Comparison of ENCODE assay signal across 8 cellular contexts in the genomic region with DNA sequence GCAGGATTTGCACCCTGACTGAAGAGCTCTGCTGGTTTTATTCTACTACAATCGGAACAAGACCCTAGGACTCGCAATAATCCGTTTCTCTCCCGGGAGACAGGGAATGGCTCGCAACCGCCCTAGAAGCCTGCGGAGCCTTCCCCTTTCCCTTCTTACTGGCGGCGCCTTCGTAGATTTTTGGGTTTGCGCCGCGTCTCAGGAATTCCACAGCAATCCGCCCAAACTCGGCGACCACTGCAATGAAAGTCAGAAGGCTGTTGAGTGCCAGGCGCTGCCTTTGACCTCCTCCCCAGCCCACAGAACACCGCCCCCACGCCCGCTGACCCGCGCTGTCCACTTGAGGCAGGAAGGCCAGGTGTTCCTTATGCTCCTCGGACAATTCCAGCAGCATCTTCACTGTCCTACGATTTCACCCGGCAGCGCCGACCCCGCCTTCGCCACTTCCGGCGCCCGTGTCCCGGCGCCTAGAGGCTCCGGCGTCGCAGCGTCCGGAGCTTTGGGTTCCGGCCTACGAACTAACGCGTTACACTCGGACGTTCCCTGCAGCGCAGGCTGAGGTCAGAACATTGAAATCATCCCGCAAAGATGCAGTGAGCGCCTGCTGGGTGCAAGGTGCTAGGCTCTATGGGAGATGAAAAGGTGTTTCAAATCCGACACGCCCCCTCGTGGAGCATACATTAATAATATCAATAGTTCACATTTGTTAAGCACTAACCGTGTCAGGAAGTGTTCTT. TPM values are rescaled to one million over a fixed set of nuclear protein-coding genes. Genes with fewer than 3 reads are reported as not detected.
DNase-seq lines count a peak whose midpoint lies in the region; ATAC-seq lines count a peak whose summit lies in the region.

A gene (minus strand): TSS at position 439 of the 737 bp plus-strand sequence. CDS start 45 bp downstream, at position 394.

- H3K36me3 ChIP-seq in CD4-positive, alpha-beta memory T cell (ENCODE audit: insufficient read depth, low read length): peaks cover 6% of the 10 kb centered on the region

- CTCF ChIA-PET in CD4-positive, alpha-beta memory T cell (lab: Charles Lee; ENCODE audit: partially characterized antibody): interaction anchor here (0.8 to 3.4 kb wide), 17 partner anchors 8 to 797 kb away, joined by 3 to 25 read pairs (median 3); a partner anchor contains a TSS
- CTCF ChIA-PET in activated CD8-positive, alpha-beta T cell treated with anti-CD3 and anti-CD28 coated beads, Interleukin-2, amount 10 ng/mL, durations not matched to agents 7 days and 5 days (lab: Charles Lee): interaction anchor here (0.7 to 3.5 kb wide), 17 partner anchors 11 to 222 kb away, joined by 3 to 25 read pairs (median 4); no protein-coding TSS in a partner anchor

- intact Hi-C loops in CD4-positive, alpha-beta memory T cell (cut with micrococcal nuclease): loop anchor here (1.0 to 10.0 kb wide), 4 partner anchors 61 to 666 kb away; a partner anchor contains a TSS

- peak within 1 kb of the TSS; percentile 94 to 98 (median 97) for H3K4me3 Mint-ChIP-seq in CD4-positive, alpha-beta memory T cell
- peak within 1 kb of the TSS; percentile 95 for H3K4me3 Mint-ChIP-seq in activated CD8-positive, alpha-beta T cell treated with anti-CD3 and anti-CD28 coated beads, Interleukin-2, amount 10 ng/mL, durations not matched to agents 7 days and 5 days

- peaks cover 17 to 55% (median 33%) of the 10 kb centered on the region in 4 donors for H3K4me1 Mint-ChIP-seq in CD4-positive, alpha-beta memory T cell
- peaks cover 17% of the 10 kb centered on the region for H3K4me1 Mint-ChIP-seq in activated CD8-positive, alpha-beta T cell treated with anti-CD3 and anti-CD28 coated beads, Interleukin-2, amount 10 ng/mL, durations not matched to agents 7 days and 5 days (ENCODE audit: low read depth)

- POLR2A ChIA-PET in CD4-positive, alpha-beta memory T cell (lab: Charles Lee; ENCODE audit: partially characterized antibody): interaction anchor here (0.6 to 3.2 kb wide), 10 partner anchors 15 to 1011 kb away, joined by 3 to 27 read pairs (median 5); a partner anchor contains a TSS
- POLR2A ChIA-PET in activated CD8-positive, alpha-beta T cell treated with anti-CD3 and anti-CD28 coated beads, Interleukin-2, amount 10 ng/mL, durations not matched to agents 7 days and 5 days (lab: Charles Lee): interaction anchor here (0.6 to 2.2 kb wide), 12 partner anchors 9 to 477 kb away, joined by 3 to 6 read pairs (median 3); a partner anchor contains a TSS

- H3K9me3 ChIP-seq in CD4-positive, alpha-beta memory T cell (ENCODE audit: control insufficient read depth in 1 of 2, low read length in 2 of 2): no peaks in the 10 kb centered on the region

- DNase-seq in CD4-positive, alpha-beta memory T cell: peak; percentile 67 to 71 (median 69)
- DNase-seq in NCI-H774 (lab: John Stamatoyannopoulos, UW) (peak; percentile 96), lung microvascular endothelial cell (ENCODE audit: low read depth in 2 of 2) (peak; percentile 82 to 83)
- DNase-seq in activated CD8-positive, alpha-beta T cell treated with anti-CD3 and anti-CD28 coated beads, Interleukin-2, amount 10 ng/mL, durations not matched to agents 7 days and 5 days: peak; percentile 86
- DNase-seq in effector CD4-positive, alpha-beta T cell: peak; percentile 54
- DNase-seq in stimulated activated CD4-positive, alpha-beta T cell treated with anti-CD3 and anti-CD28 coated beads, TNF-alpha, amount 100 ng/mL, for 48 hours (ENCODE audit: low read depth in 3 of 3): peak; percentile 60 to 74 (median 62)

- peaks cover 28% of the 10 kb centered on the region for H3K4me1 ChIP-seq in CD4-positive, alpha-beta memory T cell (ENCODE audit: insufficient read depth, low read length)

- H3K27ac ChIP-seq in CD4-positive, alpha-beta memory T cell (ENCODE audit: low read depth, low read length): peak within 1 kb of the TSS; percentile 70

- H3K4me3 ChIP-seq in CD4-positive, alpha-beta memory T cell (ENCODE audit: low read length in 2 of 2): peak within 1 kb of the TSS; percentile 42 to 85

- no peaks in the 10 kb centered on the region for H3K27me3 Mint-ChIP-seq in CD4-positive, alpha-beta memory T cell
- H3K27me3 Mint-ChIP-seq in activated CD8-positive, alpha-beta T cell treated with anti-CD3 and anti-CD28 coated beads, Interleukin-2, amount 10 ng/mL, durations not matched to agents 7 days and 5 days (ENCODE audit: low read depth): no peaks in the 10 kb centered on the region

- ATAC-seq in GM19397 (IDR thresholded peaks at IDR 0.05; ENCODE audit: unreplicated experiment) (peak; percentile 99), HG03571 (IDR thresholded peaks at IDR 0.05; ENCODE audit: unreplicated experiment) (peak; percentile 99)
- ATAC-seq in activated CD8-positive, alpha-beta T cell treated with anti-CD3 and anti-CD28 coated beads, Interleukin-2, amount 10 ng/mL, durations not matched to agents 7 days and 5 days: peak; percentile 99

- H3K9me3 Mint-ChIP-seq in CD4-positive, alpha-beta memory T cell: peaks cover 0 to 2% (median 0%) of the 10 kb centered on the region in 8 donors
- no peaks in the 10 kb centered on the region for H3K9me3 Mint-ChIP-seq in activated CD8-positive, alpha-beta T cell treated with anti-CD3 and anti-CD28 coated beads, Interleukin-2, amount 10 ng/mL, durations not matched to agents 7 days and 5 days (ENCODE audit: insufficient read depth)

- H3K36me3 Mint-ChIP-seq in CD4-positive, alpha-beta memory T cell: peaks cover 25 to 35% of the 10 kb centered on the region in 2 donors
- H3K36me3 Mint-ChIP-seq in activated CD8-positive, alpha-beta T cell treated with anti-CD3 and anti-CD28 coated beads, Interleukin-2, amount 10 ng/mL, durations not matched to agents 7 days and 5 days (ENCODE audit: low read depth): peaks cover 29% of the 10 kb centered on the region

- peak within 1 kb of the TSS; percentile 86 to 98 (median 95) for H3K27ac Mint-ChIP-seq in CD4-positive, alpha-beta memory T cell
- peak within 1 kb of the TSS; percentile 93 for H3K27ac Mint-ChIP-seq in activated CD8-positive, alpha-beta T cell treated with anti-CD3 and anti-CD28 coated beads, Interleukin-2, amount 10 ng/mL, durations not matched to agents 7 days and 5 days

- no peaks in the 10 kb centered on the region for H3K27me3 ChIP-seq in CD4-positive, alpha-beta memory T cell (ENCODE audit: insufficient read depth, low read length)

RNA-seq across cellular contexts. Expression of the gene that starts here (rescaled TPM):
- total RNA-seq in CD4-positive, alpha-beta memory T cell: 10 to 100 TPM; 38.0 to 44.7 TPM
- 10 to 100 TPM; 55.5 to 60.0 TPM for polyA plus RNA-seq in CD4-positive, alpha-beta memory T cell
- total RNA-seq in activated CD8-positive, alpha-beta T cell treated with anti-CD3 and anti-CD28 coated beads, Interleukin-2, amount 10 ng/mL, durations not matched to agents 7 days and 5 days: 10 to 100 TPM; 32.3 to 35.1 TPM
- 19.2 and 22.8 TPM in 2 replicates for total RNA-seq in lung microvascular endothelial cell

Comparison
In these comparisons a context has a peak if more than half of its experiments do, and no peak if none do; other contexts are left out.
1. Peak in every context shown above with its lines: DNase-seq, ATAC-seq, H3K4me3 ChIP-seq and H3K27ac ChIP-seq.